In the genomic region with DNA sequence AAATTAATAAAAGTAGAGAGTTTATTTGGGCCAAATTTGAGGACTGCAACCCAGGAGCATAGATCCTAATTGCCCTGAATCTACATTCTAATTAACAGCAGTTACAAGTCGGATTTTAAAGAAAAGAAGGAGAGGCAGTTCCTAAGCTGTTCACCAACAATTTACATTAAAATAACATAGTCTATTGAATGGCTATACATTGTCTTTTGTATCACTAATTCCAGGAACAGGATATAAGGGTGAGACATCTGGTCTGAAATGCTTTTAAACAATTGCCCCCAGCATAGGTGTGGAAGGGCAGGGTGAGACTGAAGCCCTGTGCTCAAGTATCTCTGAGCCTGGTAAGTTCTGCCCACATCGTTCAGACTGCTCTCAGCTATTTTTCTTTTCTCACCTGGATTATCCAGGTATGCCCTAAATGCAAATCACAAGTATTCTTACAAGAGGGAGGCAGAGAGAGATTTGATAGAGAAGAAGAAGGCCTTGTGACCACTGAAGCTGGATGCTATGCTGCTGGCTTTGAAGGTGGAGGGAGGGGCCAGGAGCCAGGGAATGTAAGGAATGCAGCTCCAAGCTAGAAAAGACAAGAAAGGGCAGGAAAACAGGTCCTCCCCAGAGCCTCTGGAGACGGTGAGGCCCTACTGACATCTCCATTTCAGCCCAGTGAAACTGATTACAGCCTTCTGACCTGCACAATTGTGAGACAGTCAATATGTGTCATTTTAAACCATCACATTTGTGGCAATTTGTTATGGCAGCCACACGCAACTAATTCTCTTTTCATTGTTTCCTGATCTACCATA, we compare ENCODE assay signal across 14 cellular contexts.
DNase-seq lines count a peak whose midpoint lies in the region; ATAC-seq and TF ChIP-seq lines count a peak whose summit lies in the region.
"Had no signal": no experiment of that assay in that cellular context is flagged by ENCODE, and none has a peak within 500 bp of the region (broad histone marks: within the 10 kb centered on the region; RNA-seq: fewer than 3 reads in every experiment).

No MANE protein-coding gene starts in this region.

- ATAC-seq in stimulated activated memory B cell treated with anti-CD40 and anti-IgM and Interleukin-4, amounts not matched to agents 10 μg/mL and 1 μg/mL and 100 μg/mL, for 72 hours, result no peak
- ATAC-seq: activated CD4-positive, CD25-positive, alpha-beta regulatory T cell treated with anti-CD3 and anti-CD28 coated beads, Interleukin-2, amount 50 U/mL, for 24 hours; gastrocnemius medialis had no signal

- no peak overlapping the region for H3K4me3 ChIP-seq in tibial nerve
- H3K4me3 ChIP-seq: gastrocnemius medialis, vagina had no signal

- H3K9me3 Mint-ChIP-seq in endothelial cell (ENCODE audit: unreplicated experiment) (no peaks in the 10 kb centered on the region), nephron (no peaks in the 10 kb centered on the region)
- H3K9me3 Mint-ChIP-seq in stimulated activated memory B cell treated with anti-CD40 and anti-IgM and Interleukin-4, amounts not matched to agents 10 μg/mL and 1 μg/mL and 100 μg/mL, for 72 hours, result peaks cover 6% of the 10 kb centered on the region
- H3K9me3 Mint-ChIP-seq: activated T-helper 1 cell treated with anti-CD3 and anti-CD28 coated beads, Interleukin-12 subunit alpha, Interleukin-12 subunit beta, Interleukin-2, Interleukin-4 antibody, amounts not matched to agents 30 ng/mL and 10 ng/mL and 1 ng/mL, durations not matched to agents 14 hours and 24 hours and 36 hours had no signal

- H3K4me1 Mint-ChIP-seq in endothelial cell (ENCODE audit: unreplicated experiment) (peaks cover 14% of the 10 kb centered on the region), nephron (peaks cover 52% of the 10 kb centered on the region)
- H3K4me1 Mint-ChIP-seq in stimulated activated memory B cell treated with anti-CD40 and anti-IgM and Interleukin-4, amounts not matched to agents 10 μg/mL and 1 μg/mL and 100 μg/mL, for 72 hours, result no peaks in the 10 kb centered on the region

- H3K27ac ChIP-seq in tibial nerve, result no peak overlapping the region
- H3K27ac ChIP-seq: gastrocnemius medialis, vagina had no signal

- 34 to 44% methylated on average over 4 of the region's 4 CpGs for WGBS in tibial nerve, 2 donors

- H3K4me3 Mint-ChIP-seq in endothelial cell (ENCODE audit: unreplicated experiment) (no peak overlapping the region), nephron (peak overlapping the region in 1 of 3 experiments; percentile 25)
- no peak overlapping the region for H3K4me3 Mint-ChIP-seq in stimulated activated memory B cell treated with anti-CD40 and anti-IgM and Interleukin-4, amounts not matched to agents 10 μg/mL and 1 μg/mL and 100 μg/mL, for 72 hours
- H3K4me3 Mint-ChIP-seq: activated T-helper 1 cell treated with anti-CD3 and anti-CD28 coated beads, Interleukin-12 subunit alpha, Interleukin-12 subunit beta, Interleukin-2, Interleukin-4 antibody, amounts not matched to agents 30 ng/mL and 10 ng/mL and 1 ng/mL, durations not matched to agents 14 hours and 24 hours and 36 hours had no signal

- H3K4me1 ChIP-seq in tibial nerve, result peaks cover 0 to 8% (median 0%) of the 10 kb centered on the region in 4 donors
- H3K4me1 ChIP-seq: vagina had no signal

- no peak for TF ChIP-seq CTCF in endothelial cell (IDR thresholded peaks at IDR 0.05; ENCODE audit: unreplicated experiment)
- no peak for TF ChIP-seq CTCF in nephron (IDR thresholded peaks at IDR 0.05; ENCODE audit: unreplicated experiment in 3 of 3)
- TF ChIP-seq CTCF in GM13976 (IDR thresholded peaks at IDR 0.05; ENCODE audit: borderline replicate concordance, control extremely low read depth, extremely low read depth, insufficient read depth, missing control alignments), result no peak
- TF ChIP-seq CTCF in tibial nerve (IDR thresholded peaks at IDR 0.05), result no peak

- no peak for TF ChIP-seq EP300 in tibial nerve (IDR thresholded peaks at IDR 0.05)

- H3K36me3 Mint-ChIP-seq in endothelial cell (ENCODE audit: low read depth, unreplicated experiment) (no peaks in the 10 kb centered on the region), nephron (ENCODE audit: low read depth) (no peaks in the 10 kb centered on the region)
- H3K36me3 Mint-ChIP-seq in stimulated activated memory B cell treated with anti-CD40 and anti-IgM and Interleukin-4, amounts not matched to agents 10 μg/mL and 1 μg/mL and 100 μg/mL, for 72 hours, result no peaks in the 10 kb centered on the region

- peaks cover 1% of the 10 kb centered on the region for H3K27me3 Mint-ChIP-seq in endothelial cell (ENCODE audit: unreplicated experiment)
- H3K27me3 Mint-ChIP-seq in nephron (ENCODE audit: low read depth), result peaks cover 14% of the 10 kb centered on the region
- H3K27me3 Mint-ChIP-seq in stimulated activated memory B cell treated with anti-CD40 and anti-IgM and Interleukin-4, amounts not matched to agents 10 μg/mL and 1 μg/mL and 100 μg/mL, for 72 hours, result no peaks in the 10 kb centered on the region

- in situ Hi-C loops in GM13976 (cut with MboI; ENCODE audit: low sequenced_read_pairs, unreplicated experiment), result no loop called here

- no peaks in the 10 kb centered on the region for H3K27me3 ChIP-seq in tibial nerve
- H3K27me3 ChIP-seq: gastrocnemius medialis, vagina had no signal

- DNase-seq in GM03348 (ENCODE audit: low spot score), result peak; percentile 49
- peak; percentile 84 for DNase-seq in NCI-H226
- DNase-seq in endothelial cell (ENCODE audit: low spot score), result peak; percentile 24
- no peak for DNase-seq in GM13976 (ENCODE audit: low spot score)
- DNase-seq in NCI-H187 treated with DMSO at 0.1 percent for 48 hours (lab: John Stamatoyannopoulos, UW), result no peak
- no peak for DNase-seq in tibial nerve (ENCODE audit: low spot score in 2 of 2)
- DNase-seq: gastrocnemius medialis, NCI-H2171 treated with DMSO at 0.1 percent for 48 hours, SHP77 treated with DMSO at 0.1 percent for 48 hours had no signal

- H3K27ac Mint-ChIP-seq in endothelial cell (ENCODE audit: unreplicated experiment) (peak overlapping the region; percentile 85), nephron (peak overlapping the region; percentile 78 to 91 (median 90))
- H3K27ac Mint-ChIP-seq in stimulated activated memory B cell treated with anti-CD40 and anti-IgM and Interleukin-4, amounts not matched to agents 10 μg/mL and 1 μg/mL and 100 μg/mL, for 72 hours, result no peak overlapping the region
- H3K27ac Mint-ChIP-seq: activated T-helper 1 cell treated with anti-CD3 and anti-CD28 coated beads, Interleukin-12 subunit alpha, Interleukin-12 subunit beta, Interleukin-2, Interleukin-4 antibody, amounts not matched to agents 30 ng/mL and 10 ng/mL and 1 ng/mL, durations not matched to agents 14 hours and 24 hours and 36 hours had no signal

- no peaks in the 10 kb centered on the region for H3K9me3 ChIP-seq in tibial nerve
- H3K9me3 ChIP-seq: gastrocnemius medialis, vagina had no signal

- TF ChIP-seq POLR2A in tibial nerve (IDR thresholded peaks at IDR 0.05), result no peak

- no peaks in the 10 kb centered on the region for H3K36me3 ChIP-seq in tibial nerve
- H3K36me3 ChIP-seq: gastrocnemius medialis, vagina had no signal

Comparison
In these comparisons a context has a peak if more than half of its experiments do, and no peak if none do; other contexts are left out.
1. DNase-seq: peak in GM03348 (single experiment), NCI-H226 (single experiment) and endothelial cell (single experiment); none in GM13976 (single experiment), NCI-H187 treated with DMSO at 0.1 percent for 48 hours (single experiment) and tibial nerve (0 of 2).